Comparison of ENCODE assay signal across 12 cellular contexts in genomic region chr9:37916471-37917314, GRCh38. TPM values are rescaled to one million over a fixed set of nuclear protein-coding genes. Genes with fewer than 3 reads are reported as not detected.
DNase-seq lines count a peak whose midpoint lies in the region; ATAC-seq and TF ChIP-seq lines count a peak whose summit lies in the region.
"Had no signal": no experiment of that assay in that cellular context is flagged by ENCODE, and none has a peak within 500 bp of the region (broad histone marks: within the 10 kb centered on the region; RNA-seq: fewer than 3 reads in every experiment).

No MANE protein-coding gene starts in this region.

- H3K27ac Mint-ChIP-seq in natural killer cell (peak overlapping the region in 1 of 2 donors; percentile 67), immature natural killer cell (peak overlapping the region in 1 of 6 donors; percentile 56)
- H3K27ac Mint-ChIP-seq in natural killer cell treated with Interleukin-12 subunit alpha and Interleukin-12 subunit beta and Interleukin-15 and Interleukin-18, amount 100 ng/mL, for 72 hours, result no peak overlapping the region

- TF ChIP-seq CTCF in natural killer cell (IDR thresholded peaks at IDR 0.05), result no peak

- H3K27me3 Mint-ChIP-seq in natural killer cell (ENCODE audit: low read depth in 2 of 2), result no peaks in the 10 kb centered on the region
- H3K27me3 Mint-ChIP-seq in natural killer cell treated with Interleukin-12 subunit alpha and Interleukin-12 subunit beta and Interleukin-15 and Interleukin-18, amount 100 ng/mL, for 72 hours, result no peaks in the 10 kb centered on the region
- H3K27me3 Mint-ChIP-seq in immature natural killer cell (ENCODE audit: low read depth in 3 of 3), result peaks cover 0 to 2% (median 0%) of the 10 kb centered on the region in 3 donors

- DNase-seq in natural killer cell (no peak), immature natural killer cell (no peak), pons (ENCODE audit: low spot score) (peak; percentile 47)
- no peak for DNase-seq in natural killer cell treated with Interleukin-12 subunit alpha and Interleukin-12 subunit beta and Interleukin-15 and Interleukin-18, amount 100 ng/mL, for 72 hours (ENCODE audit: low spot score)
- DNase-seq in stimulated activated naive CD8-positive, alpha-beta T cell treated with anti-CD3 and anti-CD28 coated beads, Interleukin-15, Interleukin-2, amounts not matched to agents 100 U/mL and 50 U/mL, for 24 hours, result no peak
- DNase-seq in activated T-cell treated with anti-CD3 and anti-CD28 coated beads, Interleukin-2, amount 50 U/mL, for 1 hour, result no peak
- DNase-seq: activated CD4-positive, CD25-positive, alpha-beta regulatory T cell treated with anti-CD3 and anti-CD28 coated beads, Interleukin-2, amount 50 U/mL, for 72 hours; activated T-cell treated with anti-CD3 and anti-CD28 coated beads for 4 hours; aorta; NCI-H2029 treated with DMSO at 0.1 percent for 48 hours had no signal

- H3K4me1 Mint-ChIP-seq in natural killer cell, result peaks cover 24 to 32% of the 10 kb centered on the region in 2 donors
- peaks cover 21 to 23% of the 10 kb centered on the region in 2 donors for H3K4me1 Mint-ChIP-seq in natural killer cell treated with Interleukin-12 subunit alpha and Interleukin-12 subunit beta and Interleukin-15 and Interleukin-18, amount 100 ng/mL, for 72 hours (ENCODE audit: low read depth in 2 of 2)
- peaks cover 18 to 22% of the 10 kb centered on the region in 2 donors for H3K4me1 Mint-ChIP-seq in immature natural killer cell

- H3K36me3 Mint-ChIP-seq in natural killer cell (no peaks in the 10 kb centered on the region), immature natural killer cell (no peaks in the 10 kb centered on the region)
- no peaks in the 10 kb centered on the region for H3K36me3 Mint-ChIP-seq in natural killer cell treated with Interleukin-12 subunit alpha and Interleukin-12 subunit beta and Interleukin-15 and Interleukin-18, amount 100 ng/mL, for 72 hours

- intact Hi-C loops in natural killer cell (cut with micrococcal nuclease), result no loop called here

- ATAC-seq in natural killer cell, result no peak
- ATAC-seq in natural killer cell treated with Interleukin-12 subunit alpha and Interleukin-12 subunit beta and Interleukin-15 and Interleukin-18, amount 100 ng/mL, for 72 hours, result no peak
- no peak for ATAC-seq in GM21390 (IDR thresholded peaks at IDR 0.05; ENCODE audit: unreplicated experiment)
- no peak for ATAC-seq in stimulated activated naive CD8-positive, alpha-beta T cell treated with anti-CD3 and anti-CD28 coated beads, Interleukin-15, Interleukin-2, amounts not matched to agents 100 U/mL and 50 U/mL, for 24 hours
- ATAC-seq in HG02678 (IDR thresholded peaks at IDR 0.05; ENCODE audit: unreplicated experiment), result no peak

- H3K9me3 Mint-ChIP-seq in natural killer cell, result no peaks in the 10 kb centered on the region
- no peaks in the 10 kb centered on the region for H3K9me3 Mint-ChIP-seq in natural killer cell treated with Interleukin-12 subunit alpha and Interleukin-12 subunit beta and Interleukin-15 and Interleukin-18, amount 100 ng/mL, for 72 hours
- H3K9me3 Mint-ChIP-seq in immature natural killer cell, result peaks cover 0 to 2% (median 0%) of the 10 kb centered on the region in 6 donors

- H3K4me3 Mint-ChIP-seq in natural killer cell, result peak overlapping the region; percentile 55
- H3K4me3 Mint-ChIP-seq in natural killer cell treated with Interleukin-12 subunit alpha and Interleukin-12 subunit beta and Interleukin-15 and Interleukin-18, amount 100 ng/mL, for 72 hours, result no peak overlapping the region
- H3K4me3 Mint-ChIP-seq in immature natural killer cell, result peak overlapping the region; percentile 3 to 69 (median 18)

RNA-seq across cellular contexts. Expression of gene SLC25A51, which starts 12.8 kb away (rescaled TPM):
- 10 to 100 TPM; 22.2 to 35.4 (median 33.7) TPM for total RNA-seq in natural killer cell
- 10 to 100 TPM; 28.7 to 34.7 TPM for total RNA-seq in natural killer cell treated with Interleukin-12 subunit alpha and Interleukin-12 subunit beta and Interleukin-15 and Interleukin-18, amount 100 ng/mL, for 72 hours
- polyA plus RNA-seq in immature natural killer cell, result 10 to 100 TPM in 2 of 3 donors, 1 to 10 TPM in 1; 3.6 to 12.5 (median 10.7) TPM
